16 cellular contexts compared by ENCODE assay signal in genomic region chr1:185654199-185654951, GRCh38.
DNase-seq lines count a peak whose midpoint lies in the region; TF ChIP-seq lines count a peak whose summit lies in the region.
"Had no signal": no experiment of that assay in that cellular context is flagged by ENCODE, and none has a peak within 500 bp of the region (broad histone marks: within the 10 kb centered on the region; RNA-seq: fewer than 3 reads in every experiment).

No MANE protein-coding gene starts in this region.

- TF ChIP-seq CTCF in smooth muscle cell (IDR thresholded peaks at IDR 0.05; ENCODE audit: borderline replicate concordance, insufficient read depth, poor library complexity, severe bottlenecking) (no peak), HFFc6 (IDR thresholded peaks at IDR 0.05) (no peak)

- peaks cover 3% of the 10 kb centered on the region for H3K4me1 ChIP-seq in smooth muscle cell (ENCODE audit: low read depth)
- H3K4me1 ChIP-seq: BLaER1, testis had no signal

- H3K27ac ChIP-seq in smooth muscle cell (ENCODE audit: low read depth) = peak overlapping the region; percentile 92
- H3K27ac ChIP-seq: BLaER1, testis had no signal

- no peaks in the 10 kb centered on the region for H3K36me3 ChIP-seq in smooth muscle cell (ENCODE audit: low read depth)
- H3K36me3 ChIP-seq: BLaER1 had no signal

- DNase-seq in NCI-H460 (ENCODE audit: extremely low read depth, low read depth) = peak; percentile 53
- peak; percentile 95 for DNase-seq in iris pigment epithelial cell (ENCODE audit: low read depth)
- no peak for DNase-seq in smooth muscle cell (lab: John Stamatoyannopoulos, UW; ENCODE audit: unreplicated experiment)
- DNase-seq in HFFc6 = no peak
- DNase-seq in globus pallidus (ENCODE audit: low spot score) = no peak
- no peak for DNase-seq in SIG-M5 treated with dmso at 0.1 percent for 504 hours (lab: John Stamatoyannopoulos, UW; ENCODE audit: unreplicated experiment)
- DNase-seq: activated CD4-positive, CD25-positive, alpha-beta regulatory T cell; amygdala; NCI-H2029 treated with DMSO at 0.1 percent for 48 hours; NCI-H524 treated with DMSO at 0.1 percent for 48 hours; SIG-M5; testis had no signal

- H3K27ac Mint-ChIP-seq in dendritic cell treated with granulocyte-macrophage colony-stimulating factor and Interleukin-4, amounts not matched to agents 40 ng/mL and 50 ng/mL, for 4 days = peak overlapping the region; percentile 17
- H3K27ac Mint-ChIP-seq in HFFc6 = no peak overlapping the region
- H3K27ac Mint-ChIP-seq: IgD-negative memory B cell; T-helper 1 cell treated with Interleukin-12 subunit alpha and Interleukin-12 subunit beta and Interleukin-4 antibody, amounts not matched to agents 30 μg/mL and 1 μg/mL, for 36 hours had no signal

- H3K4me2 ChIP-seq in smooth muscle cell = peak overlapping the region; percentile 67
- H3K4me2 ChIP-seq: BLaER1 had no signal

- H3K9me3 ChIP-seq in smooth muscle cell (replicated peaks; ENCODE audit: low read depth) = no peaks in the 10 kb centered on the region
- H3K9me3 ChIP-seq: testis had no signal

- no peak overlapping the region for H2AFZ ChIP-seq in smooth muscle cell (ENCODE audit: low read depth)

- H3K27me3 ChIP-seq in smooth muscle cell (ENCODE audit: low read depth) = no peaks in the 10 kb centered on the region
- H3K27me3 ChIP-seq: BLaER1, testis had no signal

- H4K20me1 ChIP-seq in smooth muscle cell (ENCODE audit: low read depth) = no peaks in the 10 kb centered on the region
- H4K20me1 ChIP-seq: BLaER1 had no signal

- H3K27me3 Mint-ChIP-seq in dendritic cell treated with granulocyte-macrophage colony-stimulating factor and Interleukin-4, amounts not matched to agents 40 ng/mL and 50 ng/mL, for 4 days = peaks cover 2% of the 10 kb centered on the region
- H3K27me3 Mint-ChIP-seq in HFFc6 (ENCODE audit: insufficient read depth) = peaks cover 3% of the 10 kb centered on the region; the same call in 1 of the 2 replicates
- H3K27me3 Mint-ChIP-seq: IgD-negative memory B cell had no signal

- 26% methylated on average over 4 of the region's 4 CpGs for WGBS in smooth muscle cell (ENCODE audit: low lambda C conversion rate)

- no peaks in the 10 kb centered on the region for H3K36me3 Mint-ChIP-seq in dendritic cell treated with granulocyte-macrophage colony-stimulating factor and Interleukin-4, amounts not matched to agents 40 ng/mL and 50 ng/mL, for 4 days (ENCODE audit: low read depth)
- H3K36me3 Mint-ChIP-seq in HFFc6 (ENCODE audit: low read depth) = peaks cover 5% of the 10 kb centered on the region; the same call in 1 of the 2 replicates

- H3K9ac ChIP-seq in smooth muscle cell (ENCODE audit: low read depth) = peak overlapping the region; percentile 70
- H3K9ac ChIP-seq: BLaER1 had no signal

- H3F3A ChIP-seq in smooth muscle cell (ENCODE audit: low read depth) = peaks cover 18% of the 10 kb centered on the region

- no peak overlapping the region for H3K4me3 Mint-ChIP-seq in dendritic cell treated with granulocyte-macrophage colony-stimulating factor and Interleukin-4, amounts not matched to agents 40 ng/mL and 50 ng/mL, for 4 days
- H3K4me3 Mint-ChIP-seq in HFFc6 = no peak overlapping the region
- H3K4me3 Mint-ChIP-seq: IgD-negative memory B cell; T-helper 1 cell treated with Interleukin-12 subunit alpha and Interleukin-12 subunit beta and Interleukin-4 antibody, amounts not matched to agents 30 μg/mL and 1 μg/mL, for 36 hours had no signal

- H3K9me3 Mint-ChIP-seq in dendritic cell treated with granulocyte-macrophage colony-stimulating factor and Interleukin-4, amounts not matched to agents 40 ng/mL and 50 ng/mL, for 4 days = peaks cover 6% of the 10 kb centered on the region
- H3K9me3 Mint-ChIP-seq in HFFc6 = peaks cover 3% of the 10 kb centered on the region; the same call in 1 of the 2 replicates
- H3K9me3 Mint-ChIP-seq: T-helper 1 cell treated with Interleukin-12 subunit alpha and Interleukin-12 subunit beta and Interleukin-4 antibody, amounts not matched to agents 30 μg/mL and 1 μg/mL, for 36 hours had no signal

- no peak overlapping the region for H3K4me3 ChIP-seq in smooth muscle cell
- H3K4me3 ChIP-seq: BLaER1, testis had no signal

- no peaks in the 10 kb centered on the region for H3K79me2 ChIP-seq in smooth muscle cell (ENCODE audit: low read depth)

- intact Hi-C loops in dendritic cell treated with granulocyte-macrophage colony-stimulating factor and Interleukin-4, amounts not matched to agents 40 ng/mL and 50 ng/mL, for 4 days (cut with micrococcal nuclease) = no loop called here

- no peaks in the 10 kb centered on the region for H3K4me1 Mint-ChIP-seq in dendritic cell treated with granulocyte-macrophage colony-stimulating factor and Interleukin-4, amounts not matched to agents 40 ng/mL and 50 ng/mL, for 4 days (ENCODE audit: low read depth)
- peaks cover 24% of the 10 kb centered on the region for H3K4me1 Mint-ChIP-seq in HFFc6 (ENCODE audit: low read depth)

Comparison
In these comparisons a context has a peak if more than half of its experiments do, and no peak if none do; other contexts are left out.
1. DNase-seq: peak in NCI-H460 (single experiment) and iris pigment epithelial cell (single experiment); none in smooth muscle cell (single experiment), HFFc6 (single experiment), globus pallidus (single experiment) and SIG-M5 treated with dmso at 0.1 percent for 504 hours (single experiment).